In genomic region chr7:42235734-42236133, GRCh38 we compare ENCODE assay signal across 9 cellular contexts. TPM values are rescaled to one million over a fixed set of nuclear protein-coding genes. Genes with fewer than 3 reads are reported as not detected.
A peak's percentile ranks its signal among the peaks of the same experiment; 100 is the strongest.
DNase-seq lines count a peak whose midpoint lies in the region; ATAC-seq and TF ChIP-seq lines count a peak whose summit lies in the region.
"Had no signal": no experiment of that assay in that cellular context is flagged by ENCODE, and none has a peak within 500 bp of the region (broad histone marks: within the 10 kb centered on the region; RNA-seq: fewer than 3 reads in every experiment).

No MANE protein-coding gene starts in this region.

- H3K9me3 ChIP-seq in muscle layer of colon (ENCODE audit: low read length), result no peaks in the 10 kb centered on the region

- H3K27ac Mint-ChIP-seq in HFFc6, result peak overlapping the region; percentile 67
- H3K27ac Mint-ChIP-seq in chondrocyte (ENCODE audit: unreplicated experiment), result peak overlapping the region; percentile 88

- H3K27me3 Mint-ChIP-seq in HFFc6 (ENCODE audit: insufficient read depth), result no peaks in the 10 kb centered on the region; the same call in 1 of the 2 replicates
- no peaks in the 10 kb centered on the region for H3K27me3 Mint-ChIP-seq in chondrocyte (ENCODE audit: low read depth)

- H3K36me3 ChIP-seq in muscle layer of colon (ENCODE audit: insufficient read depth, low read length), result no peaks in the 10 kb centered on the region

- H3K4me3 Mint-ChIP-seq in HFFc6 (peak overlapping the region; percentile 91), chondrocyte (ENCODE audit: unreplicated experiment) (peak overlapping the region; percentile 87)

- no peaks in the 10 kb centered on the region; the same call in 1 of the 2 replicates for H3K36me3 Mint-ChIP-seq in HFFc6 (ENCODE audit: low read depth)
- H3K36me3 Mint-ChIP-seq in chondrocyte (ENCODE audit: low read depth), result no peaks in the 10 kb centered on the region

- TF ChIP-seq CTCF in 22Rv1 (IDR thresholded peaks at IDR 0.05) (no peak), HFFc6 (IDR thresholded peaks at IDR 0.05) (no peak), chondrocyte (IDR thresholded peaks at IDR 0.05) (no peak)

- H3K27me3 ChIP-seq in muscle layer of colon (ENCODE audit: control insufficient read depth in 1 of 2, insufficient read depth in 2 of 2, low read length in 2 of 2), result no peaks in the 10 kb centered on the region

- H3K27ac ChIP-seq in 22Rv1 (peak overlapping the region; percentile 73; the same call in 1 of the 2 replicates), muscle layer of colon (ENCODE audit: low read depth, low read length) (peak overlapping the region; percentile 84)

- H3K9me3 Mint-ChIP-seq in HFFc6 (no peaks in the 10 kb centered on the region), chondrocyte (ENCODE audit: low read depth) (no peaks in the 10 kb centered on the region)

- no peak for ATAC-seq in GM18511 (IDR thresholded peaks at IDR 0.05; ENCODE audit: unreplicated experiment)
- no peak for ATAC-seq in GM18505 (IDR thresholded peaks at IDR 0.05; ENCODE audit: unreplicated experiment)

- peak overlapping the region; percentile 88 to 92 for H3K4me3 ChIP-seq in muscle layer of colon (ENCODE audit: low read depth in 1 of 2, low read length in 2 of 2)

- H3K4me1 Mint-ChIP-seq in HFFc6 (ENCODE audit: low read depth) (peaks cover 78% of the 10 kb centered on the region), chondrocyte (ENCODE audit: low read depth) (peaks cover 57% of the 10 kb centered on the region)

- H3K9ac ChIP-seq in muscle layer of colon (ENCODE audit: low read length), result peak overlapping the region; percentile 50

- DNase-seq in HFFc6, result no peak
- DNase-seq in chondrocyte (ENCODE audit: low spot score), result no peak
- DNase-seq in NOMO-1 treated with dmso at 0.1 percent for 144 hours (lab: John Stamatoyannopoulos, UW; ENCODE audit: unreplicated experiment), result no peak
- no peak for DNase-seq in NCI-H2171 treated with DMSO at 0.1 percent for 48 hours (lab: John Stamatoyannopoulos, UW)
- DNase-seq: NCI-H1105 treated with DMSO at 0.1 percent for 48 hours had no signal

- TF ChIP-seq POLR2A in GM18505 (IDR thresholded peaks at IDR 0.05; ENCODE audit: borderline replicate concordance, extremely low read depth, insufficient read depth, insufficient read length), result no peak

- H3K4me1 ChIP-seq in muscle layer of colon (ENCODE audit: insufficient read depth, low read length), result peaks cover 57% of the 10 kb centered on the region

RNA-seq across cellular contexts. Expression of gene GLI3, which starts 1.3 kb away (rescaled TPM):
- 10 to 100 TPM; 12.5 to 23.0 (median 21.7) TPM for total RNA-seq in HFFc6 (2021; fragmentation: NEBNext Ultra II Directional; extraction: Animal tissue kit (Norgen Biotek cat#: 25700))
- total RNA-seq in chondrocyte, result 11.7 to 37.8 TPM (median 12.1 TPM) in 3 replicates
